In genomic region chr2:8803658-8804379, GRCh38 we compare ENCODE assay signal across 8 cellular contexts. TPM values are rescaled to one million over a fixed set of nuclear protein-coding genes. Genes with fewer than 3 reads are reported as not detected.
DNase-seq lines count a peak whose midpoint lies in the region; ATAC-seq and TF ChIP-seq lines count a peak whose summit lies in the region.

No MANE protein-coding gene starts in this region.

- no peak for TF ChIP-seq EP300 in Ishikawa (IDR thresholded peaks at IDR 0.05; ENCODE audit: borderline replicate concordance)

- ATAC-seq in GM21737 (IDR thresholded peaks at IDR 0.05; ENCODE audit: unreplicated experiment) = peak; percentile 95
- peak; percentile 46 for ATAC-seq in left ventricle myocardium superior
- ATAC-seq in stimulated activated memory B cell treated with anti-CD40 and anti-IgM and Interleukin-4, amounts not matched to agents 10 μg/mL and 1 μg/mL and 100 μg/mL, for 72 hours = peak; percentile 78

- no peaks in the 10 kb centered on the region for H3K9me3 Mint-ChIP-seq in activated T-cell treated with anti-CD3 and anti-CD28 coated beads, Interleukin-2, amount 50 U/mL, for 24 hours
- no peaks in the 10 kb centered on the region for H3K9me3 Mint-ChIP-seq in stimulated activated memory B cell treated with anti-CD40 and anti-IgM and Interleukin-4, amounts not matched to agents 10 μg/mL and 1 μg/mL and 100 μg/mL, for 72 hours

- H3K4me3 Mint-ChIP-seq in activated T-cell treated with anti-CD3 and anti-CD28 coated beads, Interleukin-2, amount 50 U/mL, for 24 hours = no peak overlapping the region
- no peak overlapping the region for H3K4me3 Mint-ChIP-seq in stimulated activated memory B cell treated with anti-CD40 and anti-IgM and Interleukin-4, amounts not matched to agents 10 μg/mL and 1 μg/mL and 100 μg/mL, for 72 hours

- H3K4me1 Mint-ChIP-seq in activated T-cell treated with anti-CD3 and anti-CD28 coated beads, Interleukin-2, amount 50 U/mL, for 24 hours (ENCODE audit: low read depth) = peaks cover 28% of the 10 kb centered on the region
- no peaks in the 10 kb centered on the region for H3K4me1 Mint-ChIP-seq in stimulated activated memory B cell treated with anti-CD40 and anti-IgM and Interleukin-4, amounts not matched to agents 10 μg/mL and 1 μg/mL and 100 μg/mL, for 72 hours

- peaks cover 82% of the 10 kb centered on the region for H3K36me3 Mint-ChIP-seq in activated T-cell treated with anti-CD3 and anti-CD28 coated beads, Interleukin-2, amount 50 U/mL, for 24 hours (ENCODE audit: low read depth)
- H3K36me3 Mint-ChIP-seq in stimulated activated memory B cell treated with anti-CD40 and anti-IgM and Interleukin-4, amounts not matched to agents 10 μg/mL and 1 μg/mL and 100 μg/mL, for 72 hours = peaks cover 70% of the 10 kb centered on the region

- DNase-seq in NCI-H345 (lab: John Stamatoyannopoulos, UW) (peak; percentile 7), NCI-H345 treated with DMSO at 0.1 percent for 48 hours (lab: John Stamatoyannopoulos, UW; ENCODE audit: unreplicated experiment) (no peak), left ventricle myocardium superior (no peak), cortex of kidney (lab: John Stamatoyannopoulos, UW) (no peak)
- DNase-seq in activated T-cell treated with anti-CD3 and anti-CD28 coated beads, Interleukin-2, amount 50 U/mL, for 24 hours = peak; percentile 53

- intact Hi-C loops in left ventricle myocardium superior (cut with micrococcal nuclease) = no loop called here

- peak overlapping the region; percentile 92 for H3K27ac Mint-ChIP-seq in activated T-cell treated with anti-CD3 and anti-CD28 coated beads, Interleukin-2, amount 50 U/mL, for 24 hours
- no peak overlapping the region for H3K27ac Mint-ChIP-seq in stimulated activated memory B cell treated with anti-CD40 and anti-IgM and Interleukin-4, amounts not matched to agents 10 μg/mL and 1 μg/mL and 100 μg/mL, for 72 hours

- peak; percentile 31; the same call in 1 of the 2 replicates for TF ChIP-seq RAD21 in Ishikawa (IDR thresholded peaks at IDR 0.05; ENCODE audit: low read depth)

- H3K27me3 Mint-ChIP-seq in activated T-cell treated with anti-CD3 and anti-CD28 coated beads, Interleukin-2, amount 50 U/mL, for 24 hours = no peaks in the 10 kb centered on the region
- H3K27me3 Mint-ChIP-seq in stimulated activated memory B cell treated with anti-CD40 and anti-IgM and Interleukin-4, amounts not matched to agents 10 μg/mL and 1 μg/mL and 100 μg/mL, for 72 hours = no peaks in the 10 kb centered on the region

TF ChIP-seq in Ishikawa, 13 proteins besides CTCF, POLR2A, EP300 and RAD21:
- no peak for TF ChIP-seq TAF1 (IDR thresholded peaks at IDR 0.05; ENCODE audit: low read depth)
- TF ChIP-seq NFIC (IDR thresholded peaks at IDR 0.05) = peak; percentile 82
- peak; percentile 43; the same call in 1 of the 2 replicates for TF ChIP-seq TEAD4 (IDR thresholded peaks at IDR 0.05)
TF ChIP-seq in Ishikawa: peak in this region for 2.

RNA-seq across cellular contexts. Expression of gene KIDINS220, which starts 33.6 kb away (rescaled TPM):
- total RNA-seq in left ventricle myocardium superior = 55.3 TPM

Comparison
In these comparisons a context has a peak if more than half of its experiments do, and no peak if none do; other contexts are left out.
1. DNase-seq: peak in NCI-H345 (single experiment) and activated T-cell treated with anti-CD3 and anti-CD28 coated beads, Interleukin-2, amount 50 U/mL, for 24 hours (single experiment); none in NCI-H345 treated with DMSO at 0.1 percent for 48 hours (single experiment), left ventricle myocardium superior (single experiment) and cortex of kidney (single experiment).
2. Peak in every context shown above with its lines, with median percentiles within 50 percentile points of each other: ATAC-seq.